ENCODE assay signal across 1 cellular context in genomic region chr1:30755334-30755733, GRCh38.
TF ChIP-seq lines count a peak whose summit lies in the region.

No MANE protein-coding gene starts in this region.

TF ChIP-seq in K562, 482 proteins besides CTCF, POLR2A, EP300 and RAD21 (continued from another document):
- TF ChIP-seq PHF20 (IDR thresholded peaks at IDR 0.05; ENCODE audit: partially characterized antibody) (peak; percentile 38), HNRNPH1 (optimal IDR thresholded peaks at IDR 0.05; ENCODE audit: low read depth, low read length) (no peak), ARNT (IDR thresholded peaks at IDR 0.05) (0 out of 4 replicates have a peak, but pooled peaks of 1 of the 2 experiments have one; percentile 45), TCFL5 (CRISPR knock-in tag; conservative IDR thresholded peaks at IDR 0.05) (no peak), PRMT5 (CRISPR knock-in tag; IDR thresholded peaks at IDR 0.05) (no peak), PYGO2 (tag; IDR thresholded peaks at IDR 0.05) (no peak), KHSRP (IDR thresholded peaks at IDR 0.05) (no peak), MCM3 (IDR thresholded peaks at IDR 0.05) (no peak), NBN (IDR thresholded peaks at IDR 0.05; ENCODE audit: low read depth) (0 out of 2 replicates have a peak, but pooled peaks have one; percentile 28), RBM34 (IDR thresholded peaks at IDR 0.05; ENCODE audit: borderline replicate concordance, insufficient read depth, low read length) (no peak), HDAC3 (IDR thresholded peaks at IDR 0.05; ENCODE audit: borderline replicate concordance, partially characterized antibody) (no peak), SMARCA5 (IDR thresholded peaks at IDR 0.05) (peak; percentile 99), ZBTB17 (CRISPR knock-in tag; IDR thresholded peaks at IDR 0.05) (no peak), LEF1 (IDR thresholded peaks at IDR 0.05) (no peak), ZNF23 (CRISPR knock-in tag; IDR thresholded peaks at IDR 0.05) (no peak), PBX2 (CRISPR knock-in tag; IDR thresholded peaks at IDR 0.05; ENCODE audit: low read depth) (no peak), PBX2 (tag; conservative IDR thresholded peaks at IDR 0.05; ENCODE audit: low read depth) (no peak), NUFIP1 (IDR thresholded peaks at IDR 0.05; ENCODE audit: partially characterized antibody) (no peak), NR1H2 (CRISPR knock-in tag; IDR thresholded peaks at IDR 0.05) (no peak), CBX3 (IDR thresholded peaks at IDR 0.05; ENCODE audit: borderline replicate concordance in 1 of 2, low read length in 2 of 2) (0 out of 3 replicates have a peak, but pooled peaks of 1 of the 2 experiments have one; percentile 19), MEF2D (tag; conservative IDR thresholded peaks at IDR 0.05; ENCODE audit: low read depth) (no peak), TEAD2 (tag; IDR thresholded peaks at IDR 0.05) (no peak), ZBED1 (IDR thresholded peaks at IDR 0.05) (no peak), COPS2 (conservative IDR thresholded peaks at IDR 0.05) (no peak), ZNF282 (CRISPR knock-in tag; IDR thresholded peaks at IDR 0.05) (no peak), MTA1 (IDR thresholded peaks at IDR 0.05; ENCODE audit: borderline replicate concordance) (0 out of 2 replicates have a peak, but pooled peaks have one; percentile 26), ZNF280B (CRISPR knock-in tag; IDR thresholded peaks at IDR 0.05) (no peak), SOX6 (IDR thresholded peaks at IDR 0.05) (no peak), NR2F6 (CRISPR knock-in tag; IDR thresholded peaks at IDR 0.05) (no peak), SREBF1 (IDR thresholded peaks at IDR 0.05; ENCODE audit: borderline replicate concordance, low read depth, low read length) (no peak), ZC3H8 (IDR thresholded peaks at IDR 0.05) (no peak), HDAC1 (IDR thresholded peaks at IDR 0.05) (peak in 1 of 2 experiments; percentile 68; a peak in 2 of 4 replicates), KLF13 (tag; IDR thresholded peaks at IDR 0.05; ENCODE audit: borderline replicate concordance, low read depth) (no peak), ZSCAN29 (IDR thresholded peaks at IDR 0.05) (no peak), CHD4 (IDR thresholded peaks at IDR 0.05; ENCODE audit: insufficient read depth, insufficient replicate concordance, low read depth, low read length, poor library complexity, severe bottlenecking) (peak; percentile 32), KLF1 (tag; IDR thresholded peaks at IDR 0.05) (no peak), RBBP5 (IDR thresholded peaks at IDR 0.05; ENCODE audit: borderline replicate concordance, insufficient read depth, low read length, poor library complexity, severe bottlenecking) (no peak), PHB2 (IDR thresholded peaks at IDR 0.05; ENCODE audit: low read depth) (no peak), ARID1B (IDR thresholded peaks at IDR 0.05) (no peak), MYNN (IDR thresholded peaks at IDR 0.05) (no peak), MYNN (CRISPR knock-in tag; IDR thresholded peaks at IDR 0.05) (no peak), ZNF41 (CRISPR knock-in tag; conservative IDR thresholded peaks at IDR 0.05) (no peak), HINFP (tag; conservative IDR thresholded peaks at IDR 0.05; ENCODE audit: low read depth) (no peak), ZNF436 (CRISPR knock-in tag; IDR thresholded peaks at IDR 0.05) (peak; percentile 96), YY1 (IDR thresholded peaks at IDR 0.05; ENCODE audit: borderline replicate concordance in 1 of 3, control insufficient read depth in 1 of 3, extremely low read depth in 1 of 3, insufficient read depth in 3 of 3, insufficient read length in 1 of 3, insufficient replicate concordance in 2 of 3, low read depth in 1 of 3, low read length in 2 of 3) (no peak), NR0B1 (IDR thresholded peaks at IDR 0.05; ENCODE audit: partially characterized antibody) (no peak), HDGF (IDR thresholded peaks at IDR 0.05) (0 out of 2 replicates have a peak, but pooled peaks have one; percentile 66), OTX1 (CRISPR knock-in tag; IDR thresholded peaks at IDR 0.05) (no peak), ATF1 (CRISPR knock-in tag; IDR thresholded peaks at IDR 0.05) (no peak), ATF1 (tag; IDR thresholded peaks at IDR 0.05) (no peak), MCM5 (IDR thresholded peaks at IDR 0.05; ENCODE audit: low read depth) (no peak), BCL6 (CRISPR knock-in tag; IDR thresholded peaks at IDR 0.05) (no peak), ZNF124 (CRISPR knock-in tag; IDR thresholded peaks at IDR 0.05) (no peak), ZNF551 (CRISPR knock-in tag; IDR thresholded peaks at IDR 0.05) (no peak), GTF3C2 (IDR thresholded peaks at IDR 0.05; ENCODE audit: borderline replicate concordance, extremely low read depth, insufficient read length) (peak; percentile 82), PTBP1 (IDR thresholded peaks at IDR 0.05; ENCODE audit: low read depth, low read length) (peak; percentile 96), POLR2AphosphoS5 (IDR thresholded peaks at IDR 0.05; ENCODE audit: control insufficient read depth, insufficient read depth, low read depth, low read length) (no peak), RBM25 (IDR thresholded peaks at IDR 0.05; ENCODE audit: low read depth, low read length, severe bottlenecking) (peak; percentile 99)
- TF ChIP-seq, protein P1, sequence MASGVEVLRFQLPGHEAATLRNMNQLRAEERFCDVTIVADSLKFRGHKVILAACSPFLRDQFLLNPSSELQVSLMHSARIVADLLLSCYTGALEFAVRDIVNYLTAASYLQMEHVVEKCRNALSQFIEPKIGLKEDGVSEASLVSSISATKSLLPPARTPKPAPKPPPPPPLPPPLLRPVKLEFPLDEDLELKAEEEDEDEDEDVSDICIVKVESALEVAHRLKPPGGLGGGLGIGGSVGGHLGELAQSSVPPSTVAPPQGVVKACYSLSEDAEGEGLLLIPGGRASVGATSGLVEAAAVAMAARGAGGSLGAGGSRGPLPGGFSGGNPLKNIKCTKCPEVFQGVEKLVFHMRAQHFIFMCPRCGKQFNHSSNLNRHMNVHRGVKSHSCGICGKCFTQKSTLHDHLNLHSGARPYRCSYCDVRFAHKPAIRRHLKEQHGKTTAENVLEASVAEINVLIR (CRISPR knock-in tag; IDR thresholded peaks at IDR 0.05) = no peak
- TF ChIP-seq, protein P2, sequence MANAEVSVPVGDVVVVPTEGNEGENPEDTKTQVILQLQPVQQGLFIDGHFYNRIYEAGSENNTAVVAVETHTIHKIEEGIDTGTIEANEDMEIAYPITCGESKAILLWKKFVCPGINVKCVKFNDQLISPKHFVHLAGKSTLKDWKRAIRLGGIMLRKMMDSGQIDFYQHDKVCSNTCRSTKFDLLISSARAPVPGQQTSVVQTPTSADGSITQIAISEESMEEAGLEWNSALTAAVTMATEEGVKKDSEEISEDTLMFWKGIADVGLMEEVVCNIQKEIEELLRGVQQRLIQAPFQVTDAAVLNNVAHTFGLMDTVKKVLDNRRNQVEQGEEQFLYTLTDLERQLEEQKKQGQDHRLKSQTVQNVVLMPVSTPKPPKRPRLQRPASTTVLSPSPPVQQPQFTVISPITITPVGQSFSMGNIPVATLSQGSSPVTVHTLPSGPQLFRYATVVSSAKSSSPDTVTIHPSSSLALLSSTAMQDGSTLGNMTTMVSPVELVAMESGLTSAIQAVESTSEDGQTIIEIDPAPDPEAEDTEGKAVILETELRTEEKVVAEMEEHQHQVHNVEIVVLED (CRISPR knock-in tag; IDR thresholded peaks at IDR 0.05) = no peak
